In the genomic region with DNA sequence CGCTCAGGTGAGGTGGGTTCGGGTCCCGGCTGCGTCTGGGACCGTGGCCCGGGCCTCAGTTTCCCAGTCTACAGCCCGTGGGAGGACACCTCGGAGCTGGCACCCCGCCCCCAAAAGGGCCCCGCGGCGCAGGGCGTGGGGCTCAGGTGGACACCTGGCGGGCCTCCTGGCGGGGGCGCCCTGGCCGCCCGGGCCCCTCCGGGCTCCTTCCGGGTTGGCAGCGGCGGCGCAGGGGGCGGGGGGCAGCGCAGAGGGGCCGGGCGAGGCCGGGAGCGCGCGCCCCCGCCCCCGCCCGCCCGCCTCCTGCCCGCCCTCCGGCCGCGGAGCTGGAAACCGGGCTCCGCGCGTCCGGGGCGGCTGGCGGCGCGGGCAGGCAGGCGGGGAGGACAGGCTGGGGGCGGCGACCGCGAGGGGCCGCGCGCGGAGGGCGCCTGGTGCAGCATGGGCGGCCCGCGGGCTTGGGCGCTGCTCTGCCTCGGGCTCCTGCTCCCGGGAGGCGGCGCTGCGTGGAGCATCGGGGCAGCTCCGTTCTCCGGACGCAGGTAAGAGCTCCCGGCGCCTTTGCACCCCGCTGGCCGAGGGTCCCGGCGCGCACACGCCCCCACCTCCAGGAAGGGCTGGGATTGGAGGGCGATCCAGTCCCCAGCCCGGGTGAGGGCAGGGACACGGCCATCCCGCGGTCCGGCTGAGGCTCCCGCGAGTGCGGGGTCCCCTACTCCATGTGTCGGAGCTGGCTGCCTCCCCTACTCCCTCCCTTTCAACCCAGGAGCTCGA, we compare ENCODE assay signal across 8 cellular contexts. TPM values are rescaled to one million over a fixed set of nuclear protein-coding genes. Genes with fewer than 3 reads are reported as not detected.
DNase-seq lines count a peak whose midpoint lies in the region; ATAC-seq lines count a peak whose summit lies in the region.

A gene (plus strand): TSS at position 299 of the 774 bp plus-strand sequence. CDS start 143 bp downstream, at position 442.

- H3K9me3 Mint-ChIP-seq in IgD-negative memory B cell = peaks cover 0 to 2% (median 0%) of the 10 kb centered on the region in 3 donors

- peak; percentile 15 for DNase-seq in NCI-H1105 treated with DMSO at 0.1 percent for 48 hours (lab: John Stamatoyannopoulos, UW)
- no peak for DNase-seq in NCI-H1105 (lab: John Stamatoyannopoulos, UW)
- peak; percentile 68 for DNase-seq in astrocyte of the hippocampus (ENCODE audit: low read depth, low spot score)
- peak; percentile 23 for DNase-seq in iris pigment epithelial cell (ENCODE audit: low read depth)
- peak; percentile 5 to 14 for DNase-seq in stimulated activated CD8-positive, alpha-beta memory T cell treated with anti-CD3 and anti-CD28 coated beads, Interleukin-15, amount 100 ng/mL, for 48 hours (ENCODE audit: low read depth in 2 of 2)

- peaks cover 59% of the 10 kb centered on the region for H3K27me3 Mint-ChIP-seq in IgD-negative memory B cell

- ATAC-seq in GM19467 (IDR thresholded peaks at IDR 0.05; ENCODE audit: unreplicated experiment) (no peak), HG03135 (IDR thresholded peaks at IDR 0.05; ENCODE audit: unreplicated experiment) (no peak)

- peak within 1 kb of the TSS in 3 of 4 donors; percentile 50 to 72 (median 63) for H3K4me3 Mint-ChIP-seq in IgD-negative memory B cell

- no peaks in the 10 kb centered on the region for H3K36me3 Mint-ChIP-seq in IgD-negative memory B cell

- H3K4me1 Mint-ChIP-seq in IgD-negative memory B cell = peaks cover 6 to 12% (median 8%) of the 10 kb centered on the region in 3 donors

- no peak within 1 kb of the TSS for H3K27ac Mint-ChIP-seq in IgD-negative memory B cell

RNA-seq across cellular contexts. Expression of the gene that starts here (rescaled TPM):
- not detected for polyA plus RNA-seq in IgD-negative memory B cell
